In genomic region chr10:71294091-71294561, GRCh38 we compare ENCODE assay signal across 26 cellular contexts. TPM values are rescaled to one million over a fixed set of nuclear protein-coding genes. Genes with fewer than 3 reads are reported as not detected.
DNase-seq lines count a peak whose midpoint lies in the region; ATAC-seq, FAIRE-seq and TF ChIP-seq lines count a peak whose summit lies in the region.
"Had no signal": no experiment of that assay in that cellular context is flagged by ENCODE, and none has a peak within 500 bp of the region (broad histone marks: within the 10 kb centered on the region; RNA-seq: fewer than 3 reads in every experiment).

No MANE protein-coding gene starts in this region.

- H3K27ac Mint-ChIP-seq in progenitor cell of endocrine pancreas: peak overlapping the region; percentile 40
- H3K27ac Mint-ChIP-seq: activated CD4-positive, alpha-beta T cell treated with anti-CD3 and anti-CD28 coated beads, Interleukin-2, amount 10 ng/mL, durations not matched to agents 7 days and 5 days; activated T-helper 1 cell treated with anti-CD3 and anti-CD28 coated beads, Interleukin-12 subunit alpha, Interleukin-12 subunit beta, Interleukin-2, Interleukin-4 antibody, amounts not matched to agents 30 ng/mL and 10 ng/mL and 1 ng/mL, durations not matched to agents 14 hours and 24 hours and 36 hours; effector memory CD8-positive, alpha-beta T cell; stimulated activated naive B cell treated with anti-CD40 and anti-IgM and Interleukin-4, amounts not matched to agents 10 μg/mL and 1 μg/mL and 100 μg/mL, for 72 hours; T-helper 2 cell treated with Interferon-gamma antibody and Interleukin-4, amounts not matched to agents 5 μg/mL and 100 μg/mL, for 36 hours had no signal

- H3K27me3 Mint-ChIP-seq in progenitor cell of endocrine pancreas: no peaks in the 10 kb centered on the region
- H3K27me3 Mint-ChIP-seq: activated CD4-positive, alpha-beta T cell treated with anti-CD3 and anti-CD28 coated beads, Interleukin-2, amount 10 ng/mL, durations not matched to agents 7 days and 5 days had no signal

- DNase-seq in G401 (ENCODE audit: low spot score): peak; percentile 70
- DNase-seq in cerebellar cortex (ENCODE audit: low spot score): peak; percentile 62
- peak in 1 of 2 donors; percentile 13 for DNase-seq in left lung
- DNase-seq in progenitor cell of endocrine pancreas (ENCODE audit: low spot score, unreplicated experiment): no peak
- no peak for DNase-seq in NCI-H2171 treated with DMSO at 0.1 percent for 48 hours (lab: John Stamatoyannopoulos, UW)
- no peak for DNase-seq in BE2C
- DNase-seq in urothelium cell line (ENCODE audit: low spot score): no peak
- DNase-seq in stimulated activated CD4-positive, alpha-beta T cell treated with anti-CD3 and anti-CD28 coated beads, Interleukin-2, amount 100 ng/mL, for 48 hours: no peak
- DNase-seq: activated CD4-positive, alpha-beta T cell treated with anti-CD3 and anti-CD28 coated beads, Interleukin-2, amount 10 ng/mL, durations not matched to agents 7 days and 5 days; activated naive CD4-positive, alpha-beta T cell treated with anti-CD3 and anti-CD28 coated beads, Interleukin-2, amount 50 U/mL, for 16 hours; aorta; COR-L47; effector memory CD8-positive, alpha-beta T cell; NCI-H2107; NCI-H526; RPMI8226; SK-N-SH; stimulated activated CD4-positive, alpha-beta T cell treated with anti-CD3 and anti-CD28 coated beads, Interleukin-2, amount 100 ng/mL, for 24 hours; stimulated activated naive B cell treated with anti-CD40 and anti-IgM and Interleukin-4, amounts not matched to agents 10 μg/mL and 1 μg/mL and 100 μg/mL, for 72 hours had no signal

- ATAC-seq in left lung: peak; percentile 31
- ATAC-seq: A549; effector memory CD8-positive, alpha-beta T cell; stimulated activated naive B cell treated with anti-CD40 and anti-IgM and Interleukin-4, amounts not matched to agents 10 μg/mL and 1 μg/mL and 100 μg/mL, for 72 hours had no signal

- in situ Hi-C loops in G401 (cut with HindIII; ENCODE audit: low sequenced_read_pairs): no loop called here

- H3K9me3 Mint-ChIP-seq in progenitor cell of endocrine pancreas (ENCODE audit: low read depth): no peaks in the 10 kb centered on the region
- H3K9me3 Mint-ChIP-seq: activated CD4-positive, alpha-beta T cell treated with anti-CD3 and anti-CD28 coated beads, Interleukin-2, amount 10 ng/mL, durations not matched to agents 7 days and 5 days; activated T-helper 1 cell treated with anti-CD3 and anti-CD28 coated beads, Interleukin-12 subunit alpha, Interleukin-12 subunit beta, Interleukin-2, Interleukin-4 antibody, amounts not matched to agents 30 ng/mL and 10 ng/mL and 1 ng/mL, durations not matched to agents 14 hours and 24 hours and 36 hours; effector memory CD8-positive, alpha-beta T cell; stimulated activated naive B cell treated with anti-CD40 and anti-IgM and Interleukin-4, amounts not matched to agents 10 μg/mL and 1 μg/mL and 100 μg/mL, for 72 hours; T-helper 2 cell treated with Interferon-gamma antibody and Interleukin-4, amounts not matched to agents 5 μg/mL and 100 μg/mL, for 36 hours had no signal

- H3K36me3 Mint-ChIP-seq in progenitor cell of endocrine pancreas (ENCODE audit: insufficient read depth): no peaks in the 10 kb centered on the region
- H3K36me3 Mint-ChIP-seq: stimulated activated naive B cell treated with anti-CD40 and anti-IgM and Interleukin-4, amounts not matched to agents 10 μg/mL and 1 μg/mL and 100 μg/mL, for 72 hours had no signal

- no peak overlapping the region for H3K4me3 Mint-ChIP-seq in progenitor cell of endocrine pancreas (ENCODE audit: low read depth)
- H3K4me3 Mint-ChIP-seq: activated CD4-positive, alpha-beta T cell treated with anti-CD3 and anti-CD28 coated beads, Interleukin-2, amount 10 ng/mL, durations not matched to agents 7 days and 5 days; activated T-helper 1 cell treated with anti-CD3 and anti-CD28 coated beads, Interleukin-12 subunit alpha, Interleukin-12 subunit beta, Interleukin-2, Interleukin-4 antibody, amounts not matched to agents 30 ng/mL and 10 ng/mL and 1 ng/mL, durations not matched to agents 14 hours and 24 hours and 36 hours; effector memory CD8-positive, alpha-beta T cell; stimulated activated naive B cell treated with anti-CD40 and anti-IgM and Interleukin-4, amounts not matched to agents 10 μg/mL and 1 μg/mL and 100 μg/mL, for 72 hours; T-helper 2 cell treated with Interferon-gamma antibody and Interleukin-4, amounts not matched to agents 5 μg/mL and 100 μg/mL, for 36 hours had no signal

- no peak overlapping the region for H3K4me3 ChIP-seq in left lung
- no peak overlapping the region for H3K4me3 ChIP-seq in BE2C (ENCODE audit: low read depth, low read length)
- H3K4me3 ChIP-seq: A549, transverse colon had no signal

- FAIRE-seq in urothelium cell line (lab: Jason Lieb, UNC): no peak
- FAIRE-seq: A549, H1, small intestine had no signal

- H3K27me3 ChIP-seq in left lung (no peaks in the 10 kb centered on the region), BE2C (no peaks in the 10 kb centered on the region)
- H3K27me3 ChIP-seq: transverse colon had no signal

- intact Hi-C loops in left lung (cut with DNase I): no loop called here

- H3K4me1 ChIP-seq in left lung (peaks cover 0 to 9% of the 10 kb centered on the region in 2 donors), BE2C (peaks cover 4% of the 10 kb centered on the region; the same call in 1 of the 2 replicates)
- H3K4me1 ChIP-seq: A549, transverse colon had no signal

- no peak overlapping the region for H3K27ac ChIP-seq in left lung
- H3K27ac ChIP-seq: A549, transverse colon, VCaP had no signal

- no peaks in the 10 kb centered on the region for H3K4me1 Mint-ChIP-seq in progenitor cell of endocrine pancreas (ENCODE audit: low read depth)
- H3K4me1 Mint-ChIP-seq: activated CD4-positive, alpha-beta T cell treated with anti-CD3 and anti-CD28 coated beads, Interleukin-2, amount 10 ng/mL, durations not matched to agents 7 days and 5 days had no signal

- H3K9me3 ChIP-seq in left lung: no peaks in the 10 kb centered on the region
- no peaks in the 10 kb centered on the region for H3K9me3 ChIP-seq in BE2C
- H3K9me3 ChIP-seq: A549, SK-N-SH, transverse colon had no signal

- H3K36me3 ChIP-seq in left lung (peaks cover 0 to 46% of the 10 kb centered on the region in 2 donors), BE2C (peaks cover 96% of the 10 kb centered on the region)
- H3K36me3 ChIP-seq: transverse colon had no signal

- TF ChIP-seq CTCF in left lung (IDR thresholded peaks at IDR 0.05) (no peak), progenitor cell of endocrine pancreas (IDR thresholded peaks at IDR 0.05; ENCODE audit: unreplicated experiment) (no peak), BE2C (IDR thresholded peaks at IDR 0.05; ENCODE audit: low read depth, low read length) (no peak)

RNA-seq across cellular contexts. Expression of gene SLC29A3, which starts 24.9 kb away (rescaled TPM):
- 3.3 and 3.4 TPM in 2 replicates for total RNA-seq in G401 (2014; rRNA removed; shearing (Covaris generic))
- total RNA-seq in left lung: 10 to 100 TPM in 1 of 2 donors, 1 to 10 TPM in 1; 7.8 to 13.4 TPM
- total RNA-seq in progenitor cell of endocrine pancreas: 13.3 and 13.7 TPM in 2 replicates
- 7.7 TPM for polyA plus RNA-seq in BE2C (2012; ENCODE audit: insufficient read depth, insufficient read length, low read depth)

Comparison
In these comparisons a context has a peak if more than half of its experiments do, and no peak if none do; other contexts are left out.
1. DNase-seq: peak in G401 (single experiment) and cerebellar cortex (single experiment); none in progenitor cell of endocrine pancreas (single experiment), NCI-H2171 treated with DMSO at 0.1 percent for 48 hours (single experiment), BE2C (single experiment), urothelium cell line (single experiment) and stimulated activated CD4-positive, alpha-beta T cell treated with anti-CD3 and anti-CD28 coated beads, Interleukin-2, amount 100 ng/mL, for 48 hours (0 of 2).